Comparison of ENCODE assay signal across 18 cellular contexts in genomic region chr3:14383753-14384152, GRCh38.
"Had no signal": no experiment of that assay in that cellular context is flagged by ENCODE, and none has a peak within 500 bp of the region (broad histone marks: within the 10 kb centered on the region; RNA-seq: fewer than 3 reads in every experiment).

No MANE protein-coding gene starts in this region.

- DNase-seq: effector memory CD4-positive, alpha-beta T cell; heart left ventricle; hypothalamus; mammary epithelial cell; mucosa of descending colon; naive thymus-derived CD8-positive, alpha-beta T cell; psoas muscle; retina; right lobe of liver; stimulated activated CD4-positive, alpha-beta T cell treated with anti-CD3 and anti-CD28 coated beads, Interleukin-4, amount 100 ng/mL, for 24 hours; stimulated activated naive B cell treated with anti-CD40 and anti-IgM and Interleukin-4, amounts not matched to agents 10 μg/mL and 1 μg/mL and 100 μg/mL, for 72 hours; stimulated activated naive CD8-positive, alpha-beta T cell treated with anti-CD3 and anti-CD28 coated beads, Interleukin-15, amount 100 ng/mL, for 72 hours; testis; upper lobe of right lung had no signal

- H3K27ac ChIP-seq: heart left ventricle, neural progenitor cell, psoas muscle, right lobe of liver, testis, tibial nerve, upper lobe of right lung, vagina had no signal

- H3K4me1 Mint-ChIP-seq: stimulated activated naive CD8-positive, alpha-beta T cell treated with anti-CD3 and anti-CD28 coated beads, Interleukin-15, amount 100 ng/mL, for 72 hours had no signal

- H3K4me3 ChIP-seq: heart left ventricle, mucosa of descending colon, neural progenitor cell, psoas muscle, right lobe of liver, testis, tibial nerve, upper lobe of right lung, vagina had no signal

- ATAC-seq: heart left ventricle; left lobe of liver; mucosa of descending colon; naive thymus-derived CD8-positive, alpha-beta T cell; psoas muscle; stimulated activated naive B cell treated with anti-CD40 and anti-IgM and Interleukin-4, amounts not matched to agents 10 μg/mL and 1 μg/mL and 100 μg/mL, for 72 hours; stimulated activated naive CD8-positive, alpha-beta T cell treated with anti-CD3 and anti-CD28 coated beads, Interleukin-15, amount 100 ng/mL, for 72 hours; upper lobe of right lung had no signal

- H3K27me3 ChIP-seq: heart left ventricle, neural progenitor cell, right lobe of liver, testis, tibial nerve, upper lobe of right lung, vagina had no signal

- H3K9me3 ChIP-seq: mucosa of descending colon, psoas muscle, right lobe of liver, testis, upper lobe of right lung, vagina had no signal

- H3K27ac Mint-ChIP-seq: naive thymus-derived CD8-positive, alpha-beta T cell; neural progenitor cell; stimulated activated naive B cell treated with anti-CD40 and anti-IgM and Interleukin-4, amounts not matched to agents 10 μg/mL and 1 μg/mL and 100 μg/mL, for 72 hours; stimulated activated naive CD8-positive, alpha-beta T cell treated with anti-CD3 and anti-CD28 coated beads, Interleukin-15, amount 100 ng/mL, for 72 hours had no signal

- H3K27me3 Mint-ChIP-seq: stimulated activated naive CD8-positive, alpha-beta T cell treated with anti-CD3 and anti-CD28 coated beads, Interleukin-15, amount 100 ng/mL, for 72 hours had no signal

- H3K4me3 Mint-ChIP-seq: naive thymus-derived CD8-positive, alpha-beta T cell; neural progenitor cell; stimulated activated naive B cell treated with anti-CD40 and anti-IgM and Interleukin-4, amounts not matched to agents 10 μg/mL and 1 μg/mL and 100 μg/mL, for 72 hours; stimulated activated naive CD8-positive, alpha-beta T cell treated with anti-CD3 and anti-CD28 coated beads, Interleukin-15, amount 100 ng/mL, for 72 hours had no signal

- H3K9me3 Mint-ChIP-seq: stimulated activated naive CD8-positive, alpha-beta T cell treated with anti-CD3 and anti-CD28 coated beads, Interleukin-15, amount 100 ng/mL, for 72 hours had no signal

- H3K36me3 Mint-ChIP-seq: naive thymus-derived CD8-positive, alpha-beta T cell; neural progenitor cell; stimulated activated naive B cell treated with anti-CD40 and anti-IgM and Interleukin-4, amounts not matched to agents 10 μg/mL and 1 μg/mL and 100 μg/mL, for 72 hours had no signal

- H3K4me1 ChIP-seq: right lobe of liver, tibial nerve, vagina had no signal

- H3K36me3 ChIP-seq: heart left ventricle, neural progenitor cell, right lobe of liver, tibial nerve, upper lobe of right lung, vagina had no signal
